Comparison of ENCODE assay signal across 11 cellular contexts in the genomic region with DNA sequence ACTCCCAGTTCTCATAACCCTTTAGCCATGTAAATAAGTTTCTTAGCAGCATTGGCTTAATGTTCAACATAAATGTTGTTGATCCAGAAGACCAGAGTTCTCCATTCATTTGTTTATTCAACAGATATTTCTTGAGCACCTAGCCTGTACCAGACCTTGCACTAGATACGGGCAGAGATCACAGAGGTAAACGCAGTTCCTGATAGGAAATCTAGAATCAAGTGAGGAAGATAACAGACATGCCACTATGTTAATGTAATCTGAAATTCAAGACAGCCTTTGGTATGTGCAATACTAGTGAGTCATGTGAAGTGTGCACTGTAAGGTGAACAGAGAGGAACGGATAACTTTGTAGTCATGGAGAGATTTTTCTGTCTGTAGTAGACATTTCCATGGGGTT. TPM values are rescaled to one million over a fixed set of nuclear protein-coding genes. Genes with fewer than 3 reads are reported as not detected.
A peak's percentile ranks its signal among the peaks of the same experiment; 100 is the strongest.
DNase-seq lines count a peak whose midpoint lies in the region; ATAC-seq and TF ChIP-seq lines count a peak whose summit lies in the region.
"Had no signal": no experiment of that assay in that cellular context is flagged by ENCODE, and none has a peak within 500 bp of the region (broad histone marks: within the 10 kb centered on the region; RNA-seq: fewer than 3 reads in every experiment).

No MANE protein-coding gene starts in this region.

- POLR2A ChIA-PET in activated CD4-positive, alpha-beta memory T cell treated with anti-CD3 and anti-CD28 coated beads, Interleukin-2, amount 10 ng/mL, durations not matched to agents 7 days and 5 days (lab: Charles Lee), result no interaction called here

- no peak overlapping the region for H3K9ac ChIP-seq in iPS-20b (ENCODE audit: low read depth, low read length)

- H3K27me3 Mint-ChIP-seq in Calu3 (ENCODE audit: unreplicated experiment), result no peaks in the 10 kb centered on the region
- H3K27me3 Mint-ChIP-seq in activated CD4-positive, alpha-beta memory T cell treated with anti-CD3 and anti-CD28 coated beads, Interleukin-2, amount 10 ng/mL, durations not matched to agents 7 days and 5 days, result peaks cover 2% of the 10 kb centered on the region

- peaks cover 27% of the 10 kb centered on the region for H3K4me1 Mint-ChIP-seq in Calu3 (ENCODE audit: low read depth, unreplicated experiment)
- peaks cover 71% of the 10 kb centered on the region for H3K4me1 Mint-ChIP-seq in activated CD4-positive, alpha-beta memory T cell treated with anti-CD3 and anti-CD28 coated beads, Interleukin-2, amount 10 ng/mL, durations not matched to agents 7 days and 5 days

- BruUV-seq in Calu3 (replicated peaks; lab: Mats Ljungman, UMichigan), result no TSS peak

- DNase-seq in Calu3, result no peak
- DNase-seq in HT1080 (ENCODE audit: low read depth), result peak; percentile 56
- DNase-seq in activated CD4-positive, alpha-beta memory T cell treated with anti-CD3 and anti-CD28 coated beads, Interleukin-2, amount 10 ng/mL, durations not matched to agents 7 days and 5 days, result no peak
- DNase-seq in germinal center (ENCODE audit: low spot score), result no peak
- no peak for DNase-seq in testis
- DNase-seq: NCI-H1694 had no signal

- H3K27ac ChIP-seq in iPS-20b (ENCODE audit: low read length) (no peak overlapping the region), testis (no peak overlapping the region)
- H3K27ac ChIP-seq: spleen had no signal

- CTCF ChIA-PET in Calu3 (lab: Charles Lee), result no interaction called here
- CTCF ChIA-PET in activated CD4-positive, alpha-beta memory T cell treated with anti-CD3 and anti-CD28 coated beads, Interleukin-2, amount 10 ng/mL, durations not matched to agents 7 days and 5 days (lab: Charles Lee), result no interaction called here

- no peak for TF ChIP-seq POLR2A in testis (IDR thresholded peaks at IDR 0.05)

- H3K36me3 ChIP-seq in iPS-20b (ENCODE audit: insufficient read depth, low read depth, low read length), result peaks cover 74% of the 10 kb centered on the region
- no peaks in the 10 kb centered on the region for H3K36me3 ChIP-seq in testis (ENCODE audit: low read depth, missing control alignments)

- WGBS in testis, 2 donors, result 88 to 92% methylated on average over 3 of the region's 3 CpGs

- no peaks in the 10 kb centered on the region for H3K9me3 Mint-ChIP-seq in Calu3 (ENCODE audit: low read depth, unreplicated experiment)
- no peaks in the 10 kb centered on the region for H3K9me3 Mint-ChIP-seq in activated CD4-positive, alpha-beta memory T cell treated with anti-CD3 and anti-CD28 coated beads, Interleukin-2, amount 10 ng/mL, durations not matched to agents 7 days and 5 days

- H3K36me3 Mint-ChIP-seq in Calu3 (ENCODE audit: insufficient read depth, unreplicated experiment), result peaks cover 46% of the 10 kb centered on the region
- H3K36me3 Mint-ChIP-seq in activated CD4-positive, alpha-beta memory T cell treated with anti-CD3 and anti-CD28 coated beads, Interleukin-2, amount 10 ng/mL, durations not matched to agents 7 days and 5 days (ENCODE audit: low read depth), result peaks cover 74% of the 10 kb centered on the region

- peak overlapping the region; percentile 28; the same call in 1 of the 2 replicates for H3K4me3 ChIP-seq in iPS-20b (ENCODE audit: low read length)
- H3K4me3 ChIP-seq in testis, result no peak overlapping the region
- H3K4me3 ChIP-seq: spleen had no signal

- H3K4me1 ChIP-seq in iPS-20b (ENCODE audit: insufficient read depth, low read length), result peaks cover 24% of the 10 kb centered on the region
- H3K4me1 ChIP-seq in testis, result peaks cover 6% of the 10 kb centered on the region

- H3K27ac Mint-ChIP-seq in Calu3 (ENCODE audit: unreplicated experiment), result peak overlapping the region; percentile 32
- peak overlapping the region; percentile 3 for H3K27ac Mint-ChIP-seq in activated CD4-positive, alpha-beta memory T cell treated with anti-CD3 and anti-CD28 coated beads, Interleukin-2, amount 10 ng/mL, durations not matched to agents 7 days and 5 days

- no peaks in the 10 kb centered on the region for H3K9me3 ChIP-seq in iPS-20b (ENCODE audit: insufficient read depth, low read depth, low read length)
- H3K9me3 ChIP-seq in testis, result no peaks in the 10 kb centered on the region
- H3K9me3 ChIP-seq: spleen had no signal

- TF ChIP-seq CTCF in Calu3 (IDR thresholded peaks at IDR 0.05; ENCODE audit: unreplicated experiment), result no peak
- no peak for TF ChIP-seq CTCF in testis (IDR thresholded peaks at IDR 0.05)

- H3K27me3 ChIP-seq in iPS-20b (ENCODE audit: insufficient read depth, low read length) (peaks cover 16% of the 10 kb centered on the region), testis (no peaks in the 10 kb centered on the region)

- no peak for ATAC-seq in HG02981 (IDR thresholded peaks at IDR 0.05; ENCODE audit: unreplicated experiment)

- H3K4me3 Mint-ChIP-seq in Calu3 (ENCODE audit: low read depth, unreplicated experiment), result peak overlapping the region; percentile 4
- peak overlapping the region; percentile 99 for H3K4me3 Mint-ChIP-seq in activated CD4-positive, alpha-beta memory T cell treated with anti-CD3 and anti-CD28 coated beads, Interleukin-2, amount 10 ng/mL, durations not matched to agents 7 days and 5 days

- intact Hi-C loops in Calu3 (cut with micrococcal nuclease; ENCODE audit: unreplicated experiment), result no loop called here
- intact Hi-C loops in testis (cut with DNase I; ENCODE audit: low total_unique reads), result no loop called here

RNA-seq across cellular contexts. Expression of gene BUB3, which starts 3.0 kb away (rescaled TPM):
- total RNA-seq in Calu3 (2022) (112 and 113 TPM in 2 replicates), testis (10 to 100 TPM; 78.7 to 96.0 TPM)
- 442 and 564 TPM in 2 replicates for total RNA-seq in HT1080 (2014; rRNA removed; shearing (Covaris generic))
- polyA plus RNA-seq in HT1080 (2015; cell fraction: cytosol; rRNA removed), result 309 and 322 TPM in 2 replicates
- 437 and 445 TPM in 2 replicates for polyA plus RNA-seq in HT1080 (2015; cell fraction: nucleus; rRNA removed)
- total RNA-seq in activated CD4-positive, alpha-beta memory T cell treated with anti-CD3 and anti-CD28 coated beads, Interleukin-2, amount 10 ng/mL, durations not matched to agents 7 days and 5 days, result 100 to 1,000 TPM; 266 to 275 TPM
- 148 TPM for polyA plus RNA-seq in testis (ENCODE audit: insufficient read depth, low read depth, low replicate concordance)

RNA-seq across cellular contexts. Expression of gene HMX2, which starts 9.3 kb away (rescaled TPM):
- total RNA-seq in Calu3 (2022) (not detected in 2 replicates), testis (under 1 TPM; 0.19 to 0.47 TPM)
- 0.06 TPM in 1 of 2 replicates, not detected in the other for total RNA-seq in HT1080 (2014; rRNA removed; shearing (Covaris generic))
- polyA plus RNA-seq in HT1080 (2015; cell fraction: cytosol; rRNA removed), result 0.43 and 0.53 TPM in 2 replicates
- polyA plus RNA-seq in HT1080 (2015; cell fraction: nucleus; rRNA removed), result 0.10 and 0.20 TPM in 2 replicates
- total RNA-seq in activated CD4-positive, alpha-beta memory T cell treated with anti-CD3 and anti-CD28 coated beads, Interleukin-2, amount 10 ng/mL, durations not matched to agents 7 days and 5 days, result not detected
- not detected for polyA plus RNA-seq in testis (ENCODE audit: insufficient read depth, low read depth, low replicate concordance)
- total RNA-seq: mesenteric fat pad; spleen; T-helper 2 cell treated with Interferon-gamma antibody and Interleukin-4, amounts not matched to agents 100 ng/mL and 5 ng/mL, for 36 hours had no signal

RNA-seq across cellular contexts. Expression of gene HMX3, which starts 21.4 kb away (rescaled TPM):
- total RNA-seq in Calu3 (2022), result not detected in 2 replicates
- not detected in 2 replicates for total RNA-seq in HT1080 (2014; rRNA removed; shearing (Covaris generic))
- 0.26 and 0.42 TPM in 2 replicates for polyA plus RNA-seq in HT1080 (2015; cell fraction: cytosol; rRNA removed)
- not detected in 2 replicates for polyA plus RNA-seq in HT1080 (2015; cell fraction: nucleus; rRNA removed)
- not detected for total RNA-seq in activated CD4-positive, alpha-beta memory T cell treated with anti-CD3 and anti-CD28 coated beads, Interleukin-2, amount 10 ng/mL, durations not matched to agents 7 days and 5 days
- total RNA-seq in testis, result under 1 TPM; 0.25 to 0.55 TPM
- not detected for polyA plus RNA-seq in testis (ENCODE audit: insufficient read depth, low read depth, low replicate concordance)
- total RNA-seq: mesenteric fat pad; spleen; T-helper 2 cell treated with Interferon-gamma antibody and Interleukin-4, amounts not matched to agents 100 ng/mL and 5 ng/mL, for 36 hours had no signal
- polyA plus RNA-seq: spleen had no signal
